ENCODE assay signal across 28 cellular contexts in the genomic region with DNA sequence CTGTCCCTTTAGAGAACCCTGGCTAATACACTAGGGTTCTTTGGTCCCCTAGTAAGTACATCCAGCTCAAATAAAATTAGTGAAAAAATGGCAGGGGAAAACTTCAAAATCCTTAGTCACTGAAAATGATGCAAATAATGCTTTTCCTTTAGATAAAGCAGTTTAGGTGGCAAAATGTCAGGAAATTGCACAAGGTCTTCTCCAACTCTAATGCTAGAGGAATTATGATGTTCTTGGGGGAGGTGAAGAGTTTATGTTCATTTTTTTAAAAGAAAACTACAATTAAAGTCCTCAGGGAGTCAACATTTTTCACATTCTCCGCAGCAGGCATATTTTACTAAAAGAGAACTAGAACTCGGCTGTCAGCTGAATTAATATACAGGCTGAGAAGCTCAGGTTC.
"Had no signal": no experiment of that assay in that cellular context is flagged by ENCODE, and none has a peak within 500 bp of the region (broad histone marks: within the 10 kb centered on the region; RNA-seq: fewer than 3 reads in every experiment).

No MANE protein-coding gene starts in this region.

- H3K4me1 ChIP-seq: adrenal gland, foreskin keratinocyte, uterus had no signal

- H2AFZ ChIP-seq: neural progenitor cell had no signal

- ATAC-seq: activated CD4-positive, alpha-beta T cell treated with anti-CD3 and anti-CD28 coated beads for 36 hours; activated CD8-positive, alpha-beta memory T cell treated with anti-CD3 and anti-CD28 coated beads, Interleukin-2, amount 10 ng/mL, durations not matched to agents 7 days and 5 days; activated CD8-positive, alpha-beta T cell treated with anti-CD3 and anti-CD28 coated beads, Interleukin-2, amount 10 ng/mL, durations not matched to agents 7 days and 5 days; activated T-cell treated with anti-CD3 and anti-CD28 coated beads, Interleukin-2, amount 50 U/mL, for 72 hours; foreskin keratinocyte; heart left ventricle; natural killer cell; sciatic nerve; stimulated activated effector memory CD8-positive, alpha-beta T cell treated with anti-CD3 and anti-CD28 coated beads, Interleukin-12 subunit alpha, Interleukin-12 subunit beta, amount 100 ng/mL, for 72 hours had no signal

- H3K27ac ChIP-seq: adrenal gland, cardiac muscle cell, foreskin keratinocyte, heart left ventricle, neural progenitor cell, skin epidermis, uterus had no signal

- H3K27me3 ChIP-seq: adrenal gland, cardiac muscle cell, foreskin keratinocyte, heart left ventricle, neural progenitor cell, uterus had no signal

- H3K36me3 ChIP-seq: adrenal gland, cardiac muscle cell, heart left ventricle, neural progenitor cell, uterus had no signal

- H3K9me3 ChIP-seq: adrenal gland, heart left ventricle, uterus had no signal

- H3K4me2 ChIP-seq: neural progenitor cell had no signal

- DNase-seq: activated CD4-positive, alpha-beta T cell treated with anti-CD3 and anti-CD28 coated beads for 36 hours; activated CD4-positive, CD25-positive, alpha-beta regulatory T cell; activated CD8-positive, alpha-beta memory T cell treated with anti-CD3 and anti-CD28 coated beads, Interleukin-2, amount 10 ng/mL, durations not matched to agents 7 days and 5 days; activated CD8-positive, alpha-beta T cell treated with anti-CD3 and anti-CD28 coated beads, Interleukin-2, amount 10 ng/mL, durations not matched to agents 7 days and 5 days; activated effector memory CD4-positive, alpha-beta T cell treated with Interleukin-2 at 50 U/mL for 16 hours; activated naive CD4-positive, alpha-beta T cell treated with Interleukin-2 at 50 U/mL for 16 hours; activated T-cell treated with anti-CD3 and anti-CD28 coated beads, Interleukin-2, amount 50 U/mL, for 72 hours; adrenal gland; aorta; cerebellar nuclear complex; cortex of kidney; foreskin keratinocyte; heart left ventricle; hypothalamus; immature natural killer cell; midbrain; natural killer cell; occipital lobe; posterior cingulate gyrus; stimulated activated CD4-positive, alpha-beta T cell treated with anti-CD3 and anti-CD28 coated beads, Interleukin-12 subunit alpha, Interleukin-12 subunit beta, amount 100 ng/mL, for 4 hours; stimulated activated CD4-positive, alpha-beta T cell treated with anti-CD3 and anti-CD28 coated beads, Interleukin-4, amount 100 ng/mL, for 24 hours; substantia nigra; uterus had no signal

- H3K4me3 ChIP-seq: adrenal gland, cardiac muscle cell, heart left ventricle, neural progenitor cell, skin epidermis, uterus had no signal
